11 cellular contexts compared by ENCODE assay signal in the genomic region with DNA sequence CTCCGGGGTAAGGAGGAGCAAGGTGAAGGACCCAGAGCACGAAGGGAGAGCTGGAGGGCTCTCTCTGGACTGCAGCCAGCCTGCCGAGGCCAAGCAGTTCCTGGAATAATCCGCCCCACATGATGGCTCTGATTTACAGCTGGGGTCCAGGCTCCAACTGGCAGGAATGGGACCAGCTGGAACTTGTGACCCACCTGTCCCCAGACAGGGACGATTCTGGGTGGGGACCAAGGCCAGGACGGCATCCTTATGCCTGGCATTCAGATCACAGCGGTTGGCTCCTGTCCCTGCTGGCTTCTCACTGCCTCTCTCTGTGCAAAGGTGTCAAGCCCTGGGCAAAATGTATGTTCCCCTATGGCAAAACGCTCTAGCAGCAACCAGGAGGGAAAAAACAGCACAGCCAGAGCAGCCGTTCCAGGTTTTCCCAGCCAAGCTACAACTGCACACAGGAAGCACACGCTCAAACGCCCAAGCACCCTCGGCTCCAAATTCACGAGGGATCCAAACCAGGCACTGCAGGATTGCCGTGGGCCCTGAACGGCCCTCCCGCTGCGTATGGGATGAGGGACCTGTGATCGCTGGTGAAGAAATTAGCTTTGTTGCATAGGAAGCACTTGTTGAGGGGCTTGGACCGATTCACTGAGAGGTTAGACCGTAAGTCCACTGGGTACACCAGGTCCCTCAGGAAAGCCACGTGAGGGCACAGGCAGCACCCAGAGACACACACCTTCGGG. TPM values are rescaled to one million over a fixed set of nuclear protein-coding genes. Genes with fewer than 3 reads are reported as not detected.
DNase-seq lines count a peak whose midpoint lies in the region; ATAC-seq and TF ChIP-seq lines count a peak whose summit lies in the region.
"Had no signal": no experiment of that assay in that cellular context is flagged by ENCODE, and none has a peak within 500 bp of the region (broad histone marks: within the 10 kb centered on the region; RNA-seq: fewer than 3 reads in every experiment).

No MANE protein-coding gene starts in this region.

- H3K27me3 ChIP-seq in IMR-90 (ENCODE audit: control insufficient read depth, insufficient read depth, low read length) (peaks cover 21% of the 10 kb centered on the region; the same call in 1 of the 2 replicates), iPS-20b (ENCODE audit: insufficient read depth, low read length) (peaks cover 15% of the 10 kb centered on the region), ovary (no peaks in the 10 kb centered on the region)

- H3K56ac ChIP-seq in IMR-90 (ENCODE audit: extremely low read depth, insufficient read depth, low read length), result no peak overlapping the region

- no peak overlapping the region for H3K27ac ChIP-seq in IMR-90 (ENCODE audit: insufficient read depth, low read length)
- no peak overlapping the region for H3K27ac ChIP-seq in iPS-20b (ENCODE audit: low read length)
- peak overlapping the region in 1 of 2 donors; percentile 6 for H3K27ac ChIP-seq in ovary
- H3K27ac ChIP-seq: foreskin keratinocyte had no signal

- CTCF ChIA-PET in IMR-90 (lab: Yijun Ruan, JAX), result interaction anchor here (1.5 kb wide), 1 partner anchor 93 kb away, joined by 17 read pairs; a partner anchor contains a TSS

- H3K79me1 ChIP-seq in IMR-90 (ENCODE audit: low read depth in 1 of 2, low read length in 2 of 2), result no peaks in the 10 kb centered on the region

- no peak overlapping the region for H2BK5ac ChIP-seq in IMR-90 (ENCODE audit: low read depth, low read length, poor library complexity, severe bottlenecking)

- no peak overlapping the region for H4K5ac ChIP-seq in IMR-90 (ENCODE audit: low read depth, low read length)

- H3K18ac ChIP-seq in IMR-90 (ENCODE audit: low read depth, low read length), result no peak overlapping the region

- H2BK20ac ChIP-seq in IMR-90 (ENCODE audit: low read depth, low read length), result no peak overlapping the region

- DNase-seq in Ammon's horn (ENCODE audit: low spot score) (peak; percentile 49), IMR-90 (no peak), ovary (peak; percentile 36 to 76 (median 54)), NCI-H1436 treated with DMSO at 0.1 percent for 48 hours (lab: John Stamatoyannopoulos, UW) (no peak)
- DNase-seq in activated naive CD4-positive, alpha-beta T cell treated with anti-CD3 and anti-CD28 coated beads, Interleukin-2, amount 50 U/mL, for 16 hours, result no peak
- DNase-seq: HFFc6 had no signal

- H4K91ac ChIP-seq in IMR-90 (ENCODE audit: insufficient read depth, low read depth, low read length), result no peak overlapping the region

- no peak overlapping the region for H2BK120ac ChIP-seq in IMR-90 (ENCODE audit: low read depth, low read length)

- in situ Hi-C loops in IMR-90 (cut with MboI; ENCODE audit: low sequenced_read_pairs), result loop anchor here (25.0 kb wide), 1 partner anchor 338 kb away; no protein-coding TSS in a partner anchor

- no peak overlapping the region for H3K4ac ChIP-seq in IMR-90 (ENCODE audit: low read depth, low read length)

- dilution Hi-C loops in IMR-90 (cut with HindIII; ENCODE audit: low sequenced_read_pairs, unreplicated experiment), result no loop called here

- H4K8ac ChIP-seq in IMR-90 (ENCODE audit: low read depth in 2 of 2, low read length in 2 of 2), result no peak overlapping the region

- no peak overlapping the region for H2AK5ac ChIP-seq in IMR-90 (ENCODE audit: low read depth, low read length)

- 34% methylated on average over 13 of the region's 22 CpGs; no CpG with 5 or more reads in 1 of the 2 experiments for WGBS in IMR-90 (ENCODE audit: extremely low coverage in 2 of 2, insufficient read length in 1 of 2), 2 experiments
- 29 to 31% (median 30%) methylated on average over 22 of the region's 22 CpGs for WGBS in ovary, 3 donors

- intact Hi-C loops in IMR-90 (cut with micrococcal nuclease), result loop anchor here (1.0 kb wide), 2 partner anchors 81 to 92 kb away; a partner anchor contains a TSS
- intact Hi-C loops in ovary (cut with DNase I), result loop anchor here in 3 of 4 donors (2.0 to 10.0 kb wide), 6 partner anchors 46 to 416 kb away; a partner anchor contains a TSS

- H3K23ac ChIP-seq in IMR-90 (ENCODE audit: low read depth, low read length), result no peak overlapping the region

- no peak overlapping the region for H3K9ac ChIP-seq in IMR-90 (ENCODE audit: low read depth, low read length)
- 0 out of 2 replicates have a peak overlapping the region, but pooled peaks have one; percentile 36 for H3K9ac ChIP-seq in iPS-20b (ENCODE audit: low read depth, low read length)

- H3K9me3 ChIP-seq in IMR-90 (ENCODE audit: control insufficient read depth, insufficient read depth, low read length) (no peaks in the 10 kb centered on the region), iPS-20b (ENCODE audit: insufficient read depth, low read depth, low read length) (no peaks in the 10 kb centered on the region), ovary (no peaks in the 10 kb centered on the region)

- TF ChIP-seq RAD21 in IMR-90 (IDR thresholded peaks at IDR 0.05; ENCODE audit: low read length), result no peak

- TF ChIP-seq CTCF in IMR-90 (conservative IDR thresholded peaks at IDR 0.05; ENCODE audit: low read depth, low read length) (no peak), ovary (IDR thresholded peaks at IDR 0.05) (no peak)

- no peak overlapping the region for H2AK9ac ChIP-seq in IMR-90 (replicated peaks; ENCODE audit: low read depth, low read length, poor library complexity)

- H3K4me2 ChIP-seq in IMR-90 (ENCODE audit: low read depth, low read length), result no peak overlapping the region

- ATAC-seq in IMR-90 (ENCODE audit: low read depth) (no peak), HG03439 (IDR thresholded peaks at IDR 0.05; ENCODE audit: unreplicated experiment) (no peak), HG02852 (IDR thresholded peaks at IDR 0.05; ENCODE audit: unreplicated experiment) (no peak)

- POLR2A ChIA-PET in IMR-90 (lab: Charles Lee; ENCODE audit: unreplicated experiment), result no interaction called here

- no peak overlapping the region for H3K14ac ChIP-seq in IMR-90 (replicated peaks; ENCODE audit: low read depth, low read length)

- H3K4me3 ChIP-seq in IMR-90 (ENCODE audit: insufficient read depth, low read depth, low read length) (no peak overlapping the region), iPS-20b (ENCODE audit: low read length) (no peak overlapping the region), ovary (no peak overlapping the region)

- TF ChIP-seq EP300 in ovary (IDR thresholded peaks at IDR 0.05), result no peak

- H3K9me1 ChIP-seq in IMR-90 (ENCODE audit: insufficient read depth, low read length), result peaks cover 8% of the 10 kb centered on the region; the same call in 1 of the 2 replicates

- 0 out of 2 replicates have a peak, but pooled peaks cover 3% of the 10 kb centered on the region for H4K20me1 ChIP-seq in IMR-90 (ENCODE audit: insufficient read depth, low read length)

- no peak overlapping the region for H2BK15ac ChIP-seq in IMR-90 (ENCODE audit: low read depth, low read length)

- H3K36me3 ChIP-seq in IMR-90 (ENCODE audit: control insufficient read depth, insufficient read depth, low read length) (no peaks in the 10 kb centered on the region), iPS-20b (ENCODE audit: insufficient read depth, low read depth, low read length) (no peaks in the 10 kb centered on the region), ovary (no peaks in the 10 kb centered on the region)

- peak overlapping the region; percentile 27 for H2AFZ ChIP-seq in IMR-90 (replicated peaks; ENCODE audit: low read length, poor library complexity)

- TF ChIP-seq POLR2A in IMR-90 (IDR thresholded peaks at IDR 0.05; ENCODE audit: low read depth, low read length), result no peak
- no peak for TF ChIP-seq POLR2A in ovary (IDR thresholded peaks at IDR 0.05)

- no TSS peak for BruUV-seq in IMR-90 (replicated peaks; lab: Mats Ljungman, UMichigan)

- H3K4me1 ChIP-seq in IMR-90 (ENCODE audit: control insufficient read depth, insufficient read depth, low read length) (peaks cover 11% of the 10 kb centered on the region), iPS-20b (ENCODE audit: insufficient read depth, low read length) (peaks cover 3% of the 10 kb centered on the region; the same call in 1 of the 2 replicates), ovary (ENCODE audit: insufficient read depth) (peaks cover 34% of the 10 kb centered on the region)
- H3K4me1 ChIP-seq: foreskin keratinocyte had no signal

TF ChIP-seq in IMR-90, 13 proteins besides CTCF, POLR2A, EP300 and RAD21 (continues in another document):
- no peak for TF ChIP-seq MXI1 (IDR thresholded peaks at IDR 0.05; ENCODE audit: borderline replicate concordance, low read depth, low read length)
- no peak for TF ChIP-seq FOS (IDR thresholded peaks at IDR 0.05; ENCODE audit: low read depth, low read length)
- no peak for TF ChIP-seq MAZ (IDR thresholded peaks at IDR 0.05; ENCODE audit: borderline replicate concordance, low read depth, low read length)
- TF ChIP-seq NFE2L2 (IDR thresholded peaks at IDR 0.05; ENCODE audit: low read depth, low read length), result no peak
- no peak for TF ChIP-seq CHD1 (IDR thresholded peaks at IDR 0.05; ENCODE audit: low read depth, low read length)
- TF ChIP-seq, protein P1, sequence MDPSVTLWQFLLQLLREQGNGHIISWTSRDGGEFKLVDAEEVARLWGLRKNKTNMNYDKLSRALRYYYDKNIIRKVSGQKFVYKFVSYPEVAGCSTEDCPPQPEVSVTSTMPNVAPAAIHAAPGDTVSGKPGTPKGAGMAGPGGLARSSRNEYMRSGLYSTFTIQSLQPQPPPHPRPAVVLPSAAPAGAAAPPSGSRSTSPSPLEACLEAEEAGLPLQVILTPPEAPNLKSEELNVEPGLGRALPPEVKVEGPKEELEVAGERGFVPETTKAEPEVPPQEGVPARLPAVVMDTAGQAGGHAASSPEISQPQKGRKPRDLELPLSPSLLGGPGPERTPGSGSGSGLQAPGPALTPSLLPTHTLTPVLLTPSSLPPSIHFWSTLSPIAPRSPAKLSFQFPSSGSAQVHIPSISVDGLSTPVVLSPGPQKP (IDR thresholded peaks at IDR 0.05; ENCODE audit: borderline replicate concordance, low read depth, low read length), result no peak
- no peak for TF ChIP-seq RCOR1 (IDR thresholded peaks at IDR 0.05; ENCODE audit: insufficient replicate concordance, low read length)
- no peak for TF ChIP-seq MAFK (IDR thresholded peaks at IDR 0.05; ENCODE audit: low read depth, low read length)
- no peak for TF ChIP-seq BHLHE40 (IDR thresholded peaks at IDR 0.05; ENCODE audit: low read depth, low read length)

RNA-seq across cellular contexts. Expression of a gene that starts 35.8 kb away (rescaled TPM):
- total RNA-seq in IMR-90 (2012; rRNA removed) (not detected in 2 replicates), ovary (1 to 10 TPM in 3 of 7 donors, under 1 TPM in 2, not detected in 2; 0.40 to 6.5 (median 1.3) TPM)
- polyA plus RNA-seq in IMR-90 (2012; rRNA removed) (not detected in 2 replicates), ovary (under 1 TPM in 1 of 2 donors, not detected in 1; 0.28 TPM)
- not detected in 2 replicates for polyA plus RNA-seq in IMR-90 (2012; cell fraction: cytosol; rRNA removed)
- not detected in 2 replicates for polyA plus RNA-seq in IMR-90 (2012; cell fraction: nucleus; rRNA removed; ENCODE audit: low replicate concordance)
- total RNA-seq: foreskin keratinocyte, HFFc6, mononuclear cell had no signal
- polyA plus RNA-seq: foreskin keratinocyte had no signal

Comparison
In these comparisons a context has a peak if more than half of its experiments do, and no peak if none do; other contexts are left out.
1. DNase-seq: peak in Ammon's horn (single experiment) and ovary (5 of 5); none in IMR-90 (single experiment), NCI-H1436 treated with DMSO at 0.1 percent for 48 hours (single experiment) and activated naive CD4-positive, alpha-beta T cell treated with anti-CD3 and anti-CD28 coated beads, Interleukin-2, amount 50 U/mL, for 16 hours (single experiment).